Comparison of ENCODE assay signal across 35 cellular contexts in genomic region chr7:30010022-30010421, GRCh38. TPM values are rescaled to one million over a fixed set of nuclear protein-coding genes. Genes with fewer than 3 reads are reported as not detected.
DNase-seq lines count a peak whose midpoint lies in the region; ATAC-seq, FAIRE-seq and TF ChIP-seq lines count a peak whose summit lies in the region.
"Had no signal": no experiment of that assay in that cellular context is flagged by ENCODE, and none has a peak within 500 bp of the region (broad histone marks: within the 10 kb centered on the region; RNA-seq: fewer than 3 reads in every experiment).

No MANE protein-coding gene starts in this region.

- no peaks in the 10 kb centered on the region for H3K27me3 Mint-ChIP-seq in H9 (ENCODE audit: low read depth)
- H3K27me3 Mint-ChIP-seq: B cell; CD4-positive, alpha-beta memory T cell had no signal

- CTCF ChIA-PET in HEK293T (lab: Yijun Ruan, JAX) (no interaction called here), K562 (lab: Yijun Ruan, JAX; ENCODE audit: low intra/inter-chr PET ratio) (no interaction called here)

- no peak overlapping the region for H3K27ac ChIP-seq in K562 (ENCODE audit: extremely low read depth, low read depth, low read length)
- H3K27ac ChIP-seq in H9 (ENCODE audit: insufficient read length, low read depth, low read length): no peak overlapping the region
- H3K27ac ChIP-seq: 22Rv1; A549; BLaER1; BLaER1 treated with 17β-estradiol and CSF1 and Interleukin-3, amounts not matched to agents 10 nM and 100 nM; C4-2B had no signal

- no peak for FAIRE-seq in K562 (lab: Jason Lieb, UNC)
- FAIRE-seq: A204.1, A549, D721Med had no signal

- H3K79me1 ChIP-seq in H9 (ENCODE audit: insufficient read depth, low read depth, low read length, poor library complexity, severe bottlenecking): no peaks in the 10 kb centered on the region

- no peaks in the 10 kb centered on the region for H3K23me2 ChIP-seq in H9 (ENCODE audit: insufficient read length, low read depth, low read length, poor library complexity, severe bottlenecking)

- 37% methylated on average over 6 of the region's 6 CpGs for WGBS in K562 (ENCODE audit: insufficient coverage, low coverage, missing lambda C conversion rate)
- 100% methylated on average over 1 of the region's 6 CpGs for WGBS in H9 (ENCODE audit: extremely low coverage, insufficient read length, low lambda C conversion rate)

- no peak for TF ChIP-seq CTCF in K562 (IDR thresholded peaks at IDR 0.05 in 2 of 3, conservative IDR thresholded peaks at IDR 0.05 in 1 of 3; ENCODE audit: insufficient read depth in 2 of 3, low read depth in 1 of 3, low read length in 3 of 3)
- TF ChIP-seq CTCF in GM10266 (IDR thresholded peaks at IDR 0.05; ENCODE audit: control insufficient read depth, insufficient read depth, low read depth, missing control alignments): no peak
- TF ChIP-seq CTCF in H9 (conservative IDR thresholded peaks at IDR 0.05): no peak

- H2AFZ ChIP-seq in K562 (ENCODE audit: low read depth, low read length): no peak overlapping the region
- H2AFZ ChIP-seq in H9 (ENCODE audit: low read length): no peak overlapping the region

- no peak overlapping the region for H3K27ac Mint-ChIP-seq in H9
- H3K27ac Mint-ChIP-seq: B cell; CD14-positive monocyte; CD4-positive, alpha-beta memory T cell; CD4-positive, alpha-beta T cell; CD4-positive, CD25-positive, alpha-beta regulatory T cell; CD8-positive, alpha-beta T cell had no signal

- H3K4me3 Mint-ChIP-seq in H9: no peak overlapping the region
- H3K4me3 Mint-ChIP-seq: B cell; CD14-positive monocyte; CD4-positive, alpha-beta memory T cell; CD4-positive, alpha-beta T cell; CD4-positive, CD25-positive, alpha-beta regulatory T cell; CD8-positive, alpha-beta memory T cell; CD8-positive, alpha-beta T cell had no signal

- no peak overlapping the region for H2BK12ac ChIP-seq in H9 (ENCODE audit: insufficient read length, low read depth, low read length)

- in situ Hi-C loops in K562 (cut with MboI): no loop called here

- H4K5ac ChIP-seq in H9 (ENCODE audit: insufficient read length, low read depth, low read length): no peak overlapping the region

- DNase-seq in HEK293T (ENCODE audit: extremely low spot score): no peak
- no peak for DNase-seq in K562 (ENCODE audit: extremely low read depth in 1 of 4, low spot score in 3 of 4)
- DNase-seq in left kidney (ENCODE audit: low read depth, low spot score): peak; percentile 85
- DNase-seq in GM10266 (ENCODE audit: extremely low spot score): no peak
- DNase-seq in islet precursor cell: no peak
- DNase-seq in H9: no peak
- DNase-seq: 8988T; ACHN; AML-193; BE2C; C1 segment of cervical spinal cord; Caco-2; Calu3; CD4-positive, alpha-beta memory T cell; CD4-positive, alpha-beta T cell; CD4-positive, CD25-positive, alpha-beta regulatory T cell; CD8-positive, alpha-beta memory T cell; CD8-positive, alpha-beta T cell; COR-L47; DMS 273 treated with DMSO at 0.1 percent for 48 hours; DMS153; DMS53; DMS79; DMS79 treated with DMSO at 0.1 percent for 48 hours; DND-41; EL had no signal

- H3K56ac ChIP-seq in H9 (ENCODE audit: insufficient read length, low read depth, low read length): no peak overlapping the region

- H2BK20ac ChIP-seq in H9 (ENCODE audit: low read depth, low read length, poor library complexity, severe bottlenecking): no peak overlapping the region

- no peak overlapping the region for H4K8ac ChIP-seq in H9 (replicated peaks; ENCODE audit: insufficient read length, low read depth, low read length)

- H3K4me1 Mint-ChIP-seq in H9: peaks cover 8% of the 10 kb centered on the region in 2 experiments
- H3K4me1 Mint-ChIP-seq: B cell; CD14-positive monocyte; CD4-positive, alpha-beta memory T cell; CD4-positive, CD25-positive, alpha-beta regulatory T cell; CD8-positive, alpha-beta memory T cell had no signal

- intact Hi-C loops in K562 (cut with micrococcal nuclease): no loop called here

- H3K9me1 ChIP-seq in K562 (ENCODE audit: control insufficient read depth, insufficient read depth, low read length): no peaks in the 10 kb centered on the region

- H3T11ph ChIP-seq in H9 (ENCODE audit: low read length): no peak overlapping the region

- H3K27me3 ChIP-seq in K562 (ENCODE audit: control insufficient read depth in 2 of 2, insufficient read depth in 2 of 2, low read length in 2 of 2) (no peaks in the 10 kb centered on the region), H9 (ENCODE audit: insufficient read depth, low read length) (no peaks in the 10 kb centered on the region)
- H3K27me3 ChIP-seq: BE2C; BLaER1; BLaER1 treated with 17β-estradiol and CSF1 and Interleukin-3, amounts not matched to agents 10 nM and 100 nM had no signal

- H3K36me3 Mint-ChIP-seq in H9 (ENCODE audit: insufficient read depth in 1 of 3, low read depth in 3 of 3): peaks cover 0 to 3% (median 3%) of the 10 kb centered on the region in 3 experiments; a peak in 4 of 7 replicates

- H3K14ac ChIP-seq in H9 (ENCODE audit: insufficient read depth, low read length): no peak overlapping the region

- no peaks in the 10 kb centered on the region for H3K9me3 ChIP-seq in K562 (replicated peaks; ENCODE audit: control insufficient read depth, insufficient read depth, low read depth, low read length)
- H3K9me3 ChIP-seq in H9 (ENCODE audit: control insufficient read depth, low read depth, low read length): no peaks in the 10 kb centered on the region
- H3K9me3 ChIP-seq: A549; BE2C; BLaER1; BLaER1 treated with 17β-estradiol and CSF1 and Interleukin-3, amounts not matched to agents 10 nM and 100 nM; Caco-2 had no signal

- H4K20me1 ChIP-seq in K562 (replicated peaks; ENCODE audit: control insufficient read depth, insufficient read depth, low read length) (no peaks in the 10 kb centered on the region), H9 (ENCODE audit: control insufficient read depth, insufficient read depth, insufficient read length) (no peaks in the 10 kb centered on the region)
- H4K20me1 ChIP-seq: BLaER1; BLaER1 treated with 17β-estradiol and CSF1 and Interleukin-3, amounts not matched to agents 10 nM and 100 nM had no signal

- no peak for TF ChIP-seq EP300 in K562 (IDR thresholded peaks at IDR 0.05; ENCODE audit: low read length)

- no peak for ATAC-seq in K562
- ATAC-seq: A549; CD8-positive, alpha-beta T cell had no signal

- H2AK5ac ChIP-seq in H9 (ENCODE audit: insufficient read length, low read length): no peak overlapping the region

- H2BK120ac ChIP-seq in H9 (ENCODE audit: low read depth, low read length, poor library complexity, severe bottlenecking): no peak overlapping the region

- H2BK5ac ChIP-seq in H9 (ENCODE audit: insufficient read length, low read length): no peak overlapping the region

- H3K4me2 ChIP-seq in K562 (ENCODE audit: insufficient read depth, low read length) (no peak overlapping the region), H9 (ENCODE audit: insufficient read depth, insufficient read length, low read length) (no peak overlapping the region)
- H3K4me2 ChIP-seq: A549; BLaER1; BLaER1 treated with 17β-estradiol and CSF1 and Interleukin-3, amounts not matched to agents 10 nM and 100 nM had no signal

- H2BK15ac ChIP-seq in H9 (ENCODE audit: low read depth, low read length): no peak overlapping the region

- no peak for TF ChIP-seq RAD21 in K562 (CRISPR knock-in tag; conservative IDR thresholded peaks at IDR 0.05 in 1 of 2, IDR thresholded peaks at IDR 0.05 in 1 of 2)

- H4K91ac ChIP-seq in H9 (ENCODE audit: insufficient read length, low read depth, low read length): no peak overlapping the region

- BruUV-seq in K562 (replicated peaks; lab: Mats Ljungman, UMichigan): no TSS peak

- H3K18ac ChIP-seq in H9 (ENCODE audit: insufficient read length, low read depth, low read length): no peak overlapping the region

- H3K9ac ChIP-seq in K562 (ENCODE audit: insufficient read depth in 1 of 2, low read depth in 2 of 2, low read length in 2 of 2) (no peak overlapping the region), H9 (ENCODE audit: extremely low read depth, insufficient read length, low read length) (no peak overlapping the region)
- H3K9ac ChIP-seq: BLaER1; BLaER1 treated with 17β-estradiol and CSF1 and Interleukin-3, amounts not matched to agents 10 nM and 100 nM had no signal

- H3K4ac ChIP-seq in H9 (ENCODE audit: low read depth, low read length): no peak overlapping the region

- H3K4me3 ChIP-seq in K562: no peak overlapping the region
- H3K4me3 ChIP-seq: A549; BLaER1; BLaER1 treated with 17β-estradiol and CSF1 and Interleukin-3, amounts not matched to agents 10 nM and 100 nM had no signal

- POLR2A ChIA-PET in HEK293T (lab: Yijun Ruan, JAX): no interaction called here
- POLR2A ChIA-PET in K562 (lab: Yijun Ruan, JAX): no interaction called here

- TF ChIP-seq POLR2A in K562 (conservative IDR thresholded peaks at IDR 0.05): no peak

- H3K79me2 ChIP-seq in K562 (ENCODE audit: control insufficient read depth, insufficient read depth, low read length) (no peaks in the 10 kb centered on the region), H9 (ENCODE audit: insufficient read depth, low read length) (no peaks in the 10 kb centered on the region)

- no peaks in the 10 kb centered on the region for H3K4me1 ChIP-seq in K562 (replicated peaks in 1 of 2; ENCODE audit: control insufficient read depth in 2 of 2, insufficient read depth in 2 of 2, low read length in 2 of 2)
- no peaks in the 10 kb centered on the region for H3K4me1 ChIP-seq in H9 (ENCODE audit: insufficient read depth, low read length)
- H3K4me1 ChIP-seq: A549, BE2C, BLaER1, Caco-2 had no signal

- no peak overlapping the region for H3K23ac ChIP-seq in H9 (ENCODE audit: insufficient read length, low read depth, low read length)

- H3K9me3 Mint-ChIP-seq in H9: no peaks in the 10 kb centered on the region
- H3K9me3 Mint-ChIP-seq: CD4-positive, alpha-beta memory T cell; CD4-positive, alpha-beta T cell; CD4-positive, CD25-positive, alpha-beta regulatory T cell; CD8-positive, alpha-beta memory T cell; CD8-positive, alpha-beta T cell had no signal

- peaks cover 20% of the 10 kb centered on the region; the same call in 2 of the 3 replicates for H3K36me3 ChIP-seq in K562 (ENCODE audit: control insufficient read depth, insufficient read depth, low read length)

RNA-seq across cellular contexts. Expression of gene FKBP14, which starts 16.5 kb away (rescaled TPM):
- total RNA-seq in K562 (2011; cell fraction: chromatin; rRNA removed; ENCODE audit: low replicate concordance): 31.4 and 70.2 TPM in 2 replicates
- total RNA-seq in K562 (2011; cell fraction: nucleolus; rRNA removed): 21.6 and 22.7 TPM in 2 replicates
- 37.8 and 59.8 TPM in 2 replicates for total RNA-seq in K562 (2011; cell fraction: nucleoplasm; rRNA removed)
- total RNA-seq in K562 (2014; rRNA removed) (5.3 and 9.2 TPM in 2 replicates), K562 (2014; rRNA removed; fragmentation: Illumina TruSeq; extraction: Trizol) (27.9 and 33.3 TPM in 2 replicates), K562 (2015; rRNA removed; fragmentation: Illumina TruSeq; extraction: Trizol) (17.6 and 19.1 TPM in 2 replicates), K562 (2021) (13.4 and 15.3 TPM in 2 replicates), H9 (2021) (10.1 and 11.5 TPM in 2 replicates)
- polyA plus RNA-seq in K562 (2011; rRNA removed) (23.1 and 26.9 TPM in 2 replicates), K562 (2014; fragmentation: Illumina TruSeq; extraction: Trizol) (14.9 and 20.5 TPM in 2 replicates), K562 (2014; fragmentation: Nextera tagmentation; extraction: Ambion mirVana) (10 to 100 TPM; 10.3 to 12.4 TPM), K562 (2014; rRNA removed) (14.3 and 15.3 TPM in 2 replicates)
- 4.3 and 12.2 TPM in 2 replicates for polyA plus RNA-seq in K562 (2011; cell fraction: cytosol; rRNA removed)
- 7.8 and 10.1 TPM in 2 replicates for polyA plus RNA-seq in K562 (2011; cell fraction: nucleus; rRNA removed)
- 10.6 and 12.8 TPM in 2 replicates for polyA plus RNA-seq in K562 (2012)
- polyA minus RNA-seq in K562 (2011; rRNA and poly(A)+ RNA removed): 25.1 and 31.6 TPM in 2 replicates
- polyA minus RNA-seq in K562 (2011; cell fraction: cytosol; rRNA and poly(A)+ RNA removed): 7.8 and 8.0 TPM in 2 replicates
- polyA minus RNA-seq in K562 (2011; cell fraction: nucleus; rRNA and poly(A)+ RNA removed): 11.0 and 20.3 TPM in 2 replicates

RNA-seq across cellular contexts. Expression of gene PLEKHA8, which starts 18.2 kb away (rescaled TPM):
- total RNA-seq in K562 (2011; cell fraction: chromatin; rRNA removed; ENCODE audit: low replicate concordance): 13.8 and 31.1 TPM in 2 replicates
- total RNA-seq in K562 (2011; cell fraction: nucleolus; rRNA removed): 6.5 and 8.7 TPM in 2 replicates
- total RNA-seq in K562 (2011; cell fraction: nucleoplasm; rRNA removed): 20.2 and 32.7 TPM in 2 replicates
- 9.5 and 10.0 TPM in 2 replicates for total RNA-seq in K562 (2014; rRNA removed)
- total RNA-seq in K562 (2014; rRNA removed; fragmentation: Illumina TruSeq; extraction: Trizol): 14.5 and 16.0 TPM in 2 replicates
- 12.0 and 12.8 TPM in 2 replicates for total RNA-seq in K562 (2015; rRNA removed; fragmentation: Illumina TruSeq; extraction: Trizol)
- total RNA-seq in K562 (2021): 14.6 and 16.3 TPM in 2 replicates
- polyA plus RNA-seq in K562 (2011; rRNA removed): 12.4 and 15.1 TPM in 2 replicates
- 3.1 and 8.1 TPM in 2 replicates for polyA plus RNA-seq in K562 (2011; cell fraction: cytosol; rRNA removed)
- 11.5 and 23.8 TPM in 2 replicates for polyA plus RNA-seq in K562 (2011; cell fraction: nucleus; rRNA removed)
- 7.7 and 8.1 TPM in 2 replicates for polyA plus RNA-seq in K562 (2012)
- polyA plus RNA-seq in K562 (2014; fragmentation: Illumina TruSeq; extraction: Trizol): 10.3 and 11.8 TPM in 2 replicates
- 1 to 10 TPM; 3.2 to 3.9 TPM for polyA plus RNA-seq in K562 (2014; fragmentation: Nextera tagmentation; extraction: Ambion mirVana)
- 6.0 and 7.8 TPM in 2 replicates for polyA plus RNA-seq in K562 (2014; rRNA removed)
- polyA minus RNA-seq in K562 (2011; rRNA and poly(A)+ RNA removed): 19.2 and 27.7 TPM in 2 replicates
- 7.1 and 8.4 TPM in 2 replicates for polyA minus RNA-seq in K562 (2011; cell fraction: cytosol; rRNA and poly(A)+ RNA removed)
- polyA minus RNA-seq in K562 (2011; cell fraction: nucleus; rRNA and poly(A)+ RNA removed): 12.5 and 25.8 TPM in 2 replicates
- 37.0 and 40.5 TPM in 2 replicates for total RNA-seq in H9 (2021)

RNA-seq across cellular contexts. Expression of gene SCRN1, which starts 20.4 kb away (rescaled TPM):
- 0.07 and 0.35 TPM in 2 replicates for total RNA-seq in K562 (2011; cell fraction: chromatin; rRNA removed; ENCODE audit: low replicate concordance)
- under 0.01 and 0.13 TPM in 2 replicates for total RNA-seq in K562 (2011; cell fraction: nucleolus; rRNA removed)
- total RNA-seq in K562 (2011; cell fraction: nucleoplasm; rRNA removed): 0.23 and 0.37 TPM in 2 replicates
- total RNA-seq in K562 (2014; rRNA removed): 0.16 and 1.4 TPM in 2 replicates
- 0.15 and 0.19 TPM in 2 replicates for total RNA-seq in K562 (2014; rRNA removed; fragmentation: Illumina TruSeq; extraction: Trizol)
- 0.18 and 0.34 TPM in 2 replicates for total RNA-seq in K562 (2015; rRNA removed; fragmentation: Illumina TruSeq; extraction: Trizol)
- 0.33 and 0.49 TPM in 2 replicates for total RNA-seq in K562 (2021)
- polyA plus RNA-seq in K562 (2011; rRNA removed): 0.15 and 0.60 TPM in 2 replicates
- 0.10 and 0.24 TPM in 2 replicates for polyA plus RNA-seq in K562 (2011; cell fraction: cytosol; rRNA removed)
- 0.06 and 0.28 TPM in 2 replicates for polyA plus RNA-seq in K562 (2011; cell fraction: nucleus; rRNA removed)
- 0.14 and 0.19 TPM in 2 replicates for polyA plus RNA-seq in K562 (2012)
- polyA plus RNA-seq in K562 (2014; fragmentation: Illumina TruSeq; extraction: Trizol): 0.13 and 0.24 TPM in 2 replicates
- polyA plus RNA-seq in K562 (2014; fragmentation: Nextera tagmentation; extraction: Ambion mirVana): under 1 TPM; 0.20 to 0.34 TPM
- polyA plus RNA-seq in K562 (2014; rRNA removed): 0.09 and 0.20 TPM in 2 replicates
- 0.18 and 0.51 TPM in 2 replicates for polyA minus RNA-seq in K562 (2011; rRNA and poly(A)+ RNA removed)
- polyA minus RNA-seq in K562 (2011; cell fraction: cytosol; rRNA and poly(A)+ RNA removed): 0.57 and 1.2 TPM in 2 replicates
- polyA minus RNA-seq in K562 (2011; cell fraction: nucleus; rRNA and poly(A)+ RNA removed): 0.11 TPM in 1 of 2 replicates, not detected in the other
- 101 and 109 TPM in 2 replicates for total RNA-seq in H9 (2021)

Comparison
In these comparisons a context has a peak if more than half of its experiments do, and no peak if none do; other contexts are left out.
1. RNA of gene SCRN1, which starts 20.4 kb away (total RNA-seq): 101 to 109 TPM in H9; under 0.01 to 1.4 TPM in K562; every median in the first group is over 10 times any median in the second.